ENCODE assay signal across 25 cellular contexts in the genomic region with DNA sequence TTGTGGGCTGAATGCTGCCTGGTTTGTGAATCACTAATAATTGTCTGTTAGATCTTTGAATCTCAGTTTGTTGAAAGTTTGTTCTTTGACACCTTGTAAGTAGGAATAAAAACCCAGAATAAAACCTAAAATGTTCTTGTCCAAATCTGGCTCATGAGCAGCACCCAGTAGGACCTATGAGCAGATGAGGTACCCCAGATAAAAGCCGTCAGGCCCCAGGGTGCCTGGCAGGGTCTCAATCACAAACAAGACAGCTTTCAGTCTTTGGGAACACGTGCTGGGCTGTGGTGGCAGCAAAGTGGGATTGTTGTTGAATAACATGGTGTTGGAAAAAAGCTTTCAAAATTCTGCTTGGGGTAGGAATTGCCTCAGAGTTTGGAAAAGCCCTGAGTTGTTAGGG.
"Had no signal": no experiment of that assay in that cellular context is flagged by ENCODE, and none has a peak within 500 bp of the region (broad histone marks: within the 10 kb centered on the region; RNA-seq: fewer than 3 reads in every experiment).

No MANE protein-coding gene starts in this region.

- H3K9me3 ChIP-seq: colonic mucosa, esophagus squamous epithelium, gastrocnemius medialis, heart right ventricle, left lung, lower lobe of right lung had no signal

- H3K36me3 ChIP-seq: colonic mucosa, esophagus squamous epithelium, gastrocnemius medialis, heart right ventricle, left lung, lower lobe of right lung had no signal

- FAIRE-seq: endometrium, islet of Langerhans, keratinocyte had no signal

- H3K27ac ChIP-seq: colonic mucosa, epithelial cell of prostate, esophagus squamous epithelium, gastrocnemius medialis, heart right ventricle, left lung, lower lobe of right lung had no signal

- H3K4me1 ChIP-seq: colonic mucosa, esophagus squamous epithelium, gastrocnemius medialis, heart right ventricle, left lung, lower lobe of right lung had no signal

- ATAC-seq: effector memory CD8-positive, alpha-beta T cell; esophagus mucosa; gastrocnemius medialis; heart right ventricle; left cardiac atrium; left lung; left ventricle myocardium superior; lower lobe of right lung had no signal

- DNase-seq: colonic mucosa; cortex of kidney; effector CD8-positive, alpha-beta T cell; effector memory CD8-positive, alpha-beta T cell; endodermal cell; erythroblast; esophagus squamous epithelium; foreskin fibroblast; foreskin melanocyte; gastrocnemius medialis; glutamatergic neuron; head of caudate nucleus; heart right ventricle; hippocampal formation; left cardiac atrium; left lung; left ventricle myocardium superior; lower lobe of right lung; mesendoderm; midbrain had no signal

- H3K4me3 ChIP-seq: colonic mucosa, esophagus squamous epithelium, gastrocnemius medialis, heart right ventricle, left lung, lower lobe of right lung had no signal

- H3K27me3 ChIP-seq: colonic mucosa, esophagus squamous epithelium, gastrocnemius medialis, heart right ventricle, left lung had no signal
